Comparison of ENCODE assay signal across 25 cellular contexts in genomic region chr3:46138571-46138970, GRCh38.
"Had no signal": no experiment of that assay in that cellular context is flagged by ENCODE, and none has a peak within 500 bp of the region (broad histone marks: within the 10 kb centered on the region; RNA-seq: fewer than 3 reads in every experiment).

No MANE protein-coding gene starts in this region.

- H3K27ac ChIP-seq: KMS-11, PC-9, RWPE1 had no signal

- ATAC-seq: activated CD4-positive, alpha-beta T cell treated with anti-CD3 and anti-CD28 coated beads for 36 hours; activated CD4-positive, CD25-positive, alpha-beta regulatory T cell treated with anti-CD3 and anti-CD28 coated beads, Interleukin-2, amount 50 U/mL, for 24 hours; activated CD8-positive, alpha-beta T cell treated with anti-CD3 and anti-CD28 coated beads, Interleukin-2, amount 10 ng/mL, durations not matched to agents 7 days and 5 days; Right ventricle myocardium inferior had no signal

- DNase-seq: activated CD4-positive, alpha-beta T cell treated with anti-CD3 and anti-CD28 coated beads for 36 hours; activated CD4-positive, alpha-beta T cell treated with anti-CD3 and anti-CD28 coated beads, Interleukin-2, amount 10 ng/mL, durations not matched to agents 7 days and 5 days; activated CD4-positive, alpha-beta T cell treated with anti-CD3 and anti-CD28 coated beads, Interleukin-2, amount 50 U/mL, for 48 hours; activated CD8-positive, alpha-beta T cell treated with anti-CD3 and anti-CD28 coated beads, Interleukin-2, amount 10 ng/mL, durations not matched to agents 7 days and 5 days; activated gamma-delta T cell; activated naive CD4-positive, alpha-beta T cell treated with Interleukin-2 at 50 U/mL for 16 hours; activated naive CD8-positive, alpha-beta T cell treated with anti-CD3 and anti-CD28 coated beads, Interleukin-2, amount 10 ng/mL, durations not matched to agents 7 days and 5 days; activated T-cell treated with anti-CD3 and anti-CD28 coated beads, Interleukin-2, amount 50 U/mL, for 24 hours; caudate nucleus; cerebellar nuclear complex; MM.1S; MV-4-11; NCI-H1092; NCI-H1436 treated with DMSO at 0.1 percent for 48 hours; NCI-H1694 treated with DMSO at 0.1 percent for 48 hours; NCI-H2029; NCI-H345; NCI-H524 treated with DMSO at 0.1 percent for 48 hours; PC-9; SIG-M5; T1000 had no signal

- H3K4me3 ChIP-seq: PC-9 had no signal
